11 cellular contexts compared by ENCODE assay signal in genomic region chr12:59067068-59067467, GRCh38.
DNase-seq lines count a peak whose midpoint lies in the region; ATAC-seq, FAIRE-seq and TF ChIP-seq lines count a peak whose summit lies in the region.
"Had no signal": no experiment of that assay in that cellular context is flagged by ENCODE, and none has a peak within 500 bp of the region (broad histone marks: within the 10 kb centered on the region; RNA-seq: fewer than 3 reads in every experiment).

No MANE protein-coding gene starts in this region.

- CTCF ChIA-PET in AG04449 (lab: Yijun Ruan, JAX), result interaction anchor here (0.6 to 1.7 kb wide), 6 partner anchors 9 to 530 kb away, joined by 3 to 7 read pairs (median 3); no protein-coding TSS in a partner anchor
- CTCF ChIA-PET in activated CD4-positive, alpha-beta T cell treated with anti-CD3 and anti-CD28 coated beads for 36 hours (lab: Charles Lee), result interaction anchor here (1.3 kb wide), 1 partner anchor 10 kb away, joined by 4 read pairs; no protein-coding TSS in a partner anchor

- H3K27me3 Mint-ChIP-seq in activated CD4-positive, alpha-beta T cell treated with anti-CD3 and anti-CD28 coated beads for 36 hours, result no peaks in the 10 kb centered on the region
- H3K27me3 Mint-ChIP-seq: dendritic cell treated with granulocyte-macrophage colony-stimulating factor and Interleukin-4, amounts not matched to agents 40 ng/mL and 50 ng/mL, for 4 days had no signal

- in situ Hi-C loops in SK-MEL-5 (cut with HindIII; ENCODE audit: low pct_unique_long_range_greater_than_20kb, low sequenced_read_pairs), result no loop called here

- POLR2A ChIA-PET in AG04449 (lab: Yijun Ruan, JAX), result interaction anchor here (1.2 kb wide), 1 partner anchor 190 kb away, joined by 4 read pairs; no protein-coding TSS in a partner anchor
- POLR2A ChIA-PET in activated CD4-positive, alpha-beta T cell treated with anti-CD3 and anti-CD28 coated beads for 36 hours (lab: Charles Lee), result no interaction called here

- peak; percentile 89 for FAIRE-seq in H54 (lab: Jason Lieb, UNC)

- no peak for ATAC-seq in activated CD4-positive, alpha-beta T cell treated with anti-CD3 and anti-CD28 coated beads for 36 hours

- H3K4me1 Mint-ChIP-seq in activated CD4-positive, alpha-beta T cell treated with anti-CD3 and anti-CD28 coated beads for 36 hours, result no peaks in the 10 kb centered on the region

- no peaks in the 10 kb centered on the region for H4K20me1 ChIP-seq in hepatocyte (ENCODE audit: insufficient read depth, poor library complexity, severe bottlenecking)

- H3K4me1 ChIP-seq in hepatocyte (ENCODE audit: insufficient read depth) (no peaks in the 10 kb centered on the region), esophagus squamous epithelium (peaks cover 0 to 51% (median 5%) of the 10 kb centered on the region in 3 donors)

- H3K27ac ChIP-seq in hepatocyte (no peak overlapping the region), esophagus squamous epithelium (no peak overlapping the region)
- H3K27ac ChIP-seq: C4-2B, HL-60 had no signal

- H3K36me3 Mint-ChIP-seq in activated CD4-positive, alpha-beta T cell treated with anti-CD3 and anti-CD28 coated beads for 36 hours (ENCODE audit: low read depth), result no peaks in the 10 kb centered on the region

- no peak overlapping the region for H3K4me2 ChIP-seq in hepatocyte

- H3K27me3 ChIP-seq in hepatocyte (no peaks in the 10 kb centered on the region), esophagus squamous epithelium (no peaks in the 10 kb centered on the region)

- no peak overlapping the region for H3K27ac Mint-ChIP-seq in activated CD4-positive, alpha-beta T cell treated with anti-CD3 and anti-CD28 coated beads for 36 hours
- H3K27ac Mint-ChIP-seq: dendritic cell treated with granulocyte-macrophage colony-stimulating factor and Interleukin-4, amounts not matched to agents 40 ng/mL and 50 ng/mL, for 4 days had no signal

- peak; percentile 42 for DNase-seq in AG04449 (ENCODE audit: low read depth, low spot score)
- DNase-seq in H54 (ENCODE audit: insufficient read length, low spot score), result no peak
- DNase-seq in SK-MEL-5 (ENCODE audit: low read depth, low spot score), result peak; percentile 52
- peak; percentile 31 for DNase-seq in hepatocyte (ENCODE audit: low spot score)
- DNase-seq in DMS114 treated with DMSO at 0.1 percent for 48 hours (lab: John Stamatoyannopoulos, UW; ENCODE audit: unreplicated experiment), result no peak
- DNase-seq in central memory CD4-positive, alpha-beta T cell, result no peak
- no peak for DNase-seq in esophagus squamous epithelium (lab: John Stamatoyannopoulos, UW)
- no peak for DNase-seq in activated CD4-positive, alpha-beta T cell treated with anti-CD3 and anti-CD28 coated beads for 36 hours

- no peaks in the 10 kb centered on the region for H3K9me2 ChIP-seq in hepatocyte (replicated peaks; ENCODE audit: insufficient read depth)

- H2AFZ ChIP-seq in hepatocyte, result no peak overlapping the region

- TF ChIP-seq POLR2A in H54 (IDR thresholded peaks at IDR 0.05; ENCODE audit: low read depth, low read length) (no peak), esophagus squamous epithelium (IDR thresholded peaks at IDR 0.05) (no peak)

- H3K4me3 ChIP-seq in AG04449 (ENCODE audit: low read depth, low read length) (no peak overlapping the region), hepatocyte (no peak overlapping the region), esophagus squamous epithelium (no peak overlapping the region)

- 37% methylated on average over 2 of the region's 2 CpGs for WGBS in hepatocyte (ENCODE audit: low lambda C conversion rate, missing lambda C conversion rate)
- WGBS in esophagus squamous epithelium, 2 donors, result 19 to 26% methylated on average over 2 of the region's 2 CpGs

- intact Hi-C loops in esophagus squamous epithelium (cut with DNase I), result no loop called here
- intact Hi-C loops in activated CD4-positive, alpha-beta T cell treated with anti-CD3 and anti-CD28 coated beads for 36 hours (cut with DNase I, micrococcal nuclease), result no loop called here

- TF ChIP-seq CTCF in AG04449 (IDR thresholded peaks at IDR 0.05; ENCODE audit: insufficient read depth, low read length, missing control alignments) (no peak), hepatocyte (IDR thresholded peaks at IDR 0.05; ENCODE audit: poor library complexity) (no peak), esophagus squamous epithelium (IDR thresholded peaks at IDR 0.05) (no peak)

- H3K9me3 Mint-ChIP-seq in activated CD4-positive, alpha-beta T cell treated with anti-CD3 and anti-CD28 coated beads for 36 hours (ENCODE audit: low read depth), result no peaks in the 10 kb centered on the region
- H3K9me3 Mint-ChIP-seq: dendritic cell treated with granulocyte-macrophage colony-stimulating factor and Interleukin-4, amounts not matched to agents 40 ng/mL and 50 ng/mL, for 4 days had no signal

- no peaks in the 10 kb centered on the region for H3K79me2 ChIP-seq in hepatocyte

- H3K36me3 ChIP-seq in hepatocyte (replicated peaks; ENCODE audit: insufficient read depth, low read depth) (no peaks in the 10 kb centered on the region), esophagus squamous epithelium (no peaks in the 10 kb centered on the region)

- H3K9me3 ChIP-seq in hepatocyte (ENCODE audit: low read depth) (no peaks in the 10 kb centered on the region), esophagus squamous epithelium (no peaks in the 10 kb centered on the region)

- no peak overlapping the region for H3K4me3 Mint-ChIP-seq in activated CD4-positive, alpha-beta T cell treated with anti-CD3 and anti-CD28 coated beads for 36 hours
- H3K4me3 Mint-ChIP-seq: dendritic cell treated with granulocyte-macrophage colony-stimulating factor and Interleukin-4, amounts not matched to agents 40 ng/mL and 50 ng/mL, for 4 days had no signal

Comparison
In these comparisons a context has a peak if more than half of its experiments do, and no peak if none do; other contexts are left out.
1. DNase-seq: peak in AG04449 (single experiment), SK-MEL-5 (single experiment) and hepatocyte (single experiment); none in H54 (single experiment), DMS114 treated with DMSO at 0.1 percent for 48 hours (single experiment), central memory CD4-positive, alpha-beta T cell (single experiment), esophagus squamous epithelium (single experiment) and activated CD4-positive, alpha-beta T cell treated with anti-CD3 and anti-CD28 coated beads for 36 hours (single experiment).